In the genomic region with DNA sequence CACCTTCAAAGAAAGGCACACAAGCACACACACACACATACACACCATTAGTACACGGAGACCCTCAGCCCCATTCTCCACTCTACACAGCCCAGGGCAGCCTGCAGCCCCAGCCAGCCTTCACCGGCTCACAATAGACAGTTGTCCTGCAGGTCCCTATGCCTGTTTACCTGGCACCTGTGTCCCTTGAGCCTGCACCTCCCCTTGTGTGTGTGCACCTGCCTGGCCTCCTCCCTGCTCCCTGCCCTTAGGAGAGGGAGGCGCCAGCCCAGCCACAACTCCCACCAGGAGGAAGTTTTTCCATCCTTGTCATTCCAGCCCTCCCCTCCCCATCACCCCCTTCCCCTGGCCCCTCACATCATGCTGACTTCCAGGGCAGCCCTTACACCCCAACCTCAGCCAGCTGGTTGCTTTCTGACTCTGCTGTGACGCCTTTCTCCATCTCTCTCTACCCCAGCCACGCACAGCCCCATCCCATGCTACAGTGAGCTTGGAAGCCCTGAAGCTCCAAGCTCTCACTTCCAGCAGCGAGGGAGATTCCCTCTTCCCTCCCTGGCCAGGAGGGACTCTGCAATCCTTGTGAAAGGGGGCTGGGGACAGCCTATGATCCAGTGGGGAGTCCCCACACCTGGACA, we compare ENCODE assay signal across 8 cellular contexts. TPM values are rescaled to one million over a fixed set of nuclear protein-coding genes. Genes with fewer than 3 reads are reported as not detected.
DNase-seq lines count a peak whose midpoint lies in the region; ATAC-seq and TF ChIP-seq lines count a peak whose summit lies in the region.

No MANE protein-coding gene starts in this region.

- H3K4me1 ChIP-seq in thymus (ENCODE audit: control insufficient read depth, insufficient read depth, low read length), result peaks cover 3% of the 10 kb centered on the region

- peaks cover 66% of the 10 kb centered on the region for H3K4me1 Mint-ChIP-seq in activated CD8-positive, alpha-beta memory T cell treated with anti-CD3 and anti-CD28 coated beads, Interleukin-2, amount 10 ng/mL, durations not matched to agents 7 days and 5 days
- peaks cover 74% of the 10 kb centered on the region for H3K4me1 Mint-ChIP-seq in activated CD4-positive, alpha-beta memory T cell treated with anti-CD3 and anti-CD28 coated beads, Interleukin-2, amount 10 ng/mL, durations not matched to agents 7 days and 5 days

- peak; percentile 68 for DNase-seq in activated CD8-positive, alpha-beta memory T cell treated with anti-CD3 and anti-CD28 coated beads, Interleukin-2, amount 10 ng/mL, durations not matched to agents 7 days and 5 days
- no peak for DNase-seq in activated CD8-positive, alpha-beta memory T cell treated with anti-CD3 and anti-CD28 coated beads for 24 hours
- DNase-seq in activated CD4-positive, alpha-beta memory T cell treated with anti-CD3 and anti-CD28 coated beads, Interleukin-2, amount 10 ng/mL, durations not matched to agents 7 days and 5 days, result no peak
- no peak for DNase-seq in kidney epithelial cell (ENCODE audit: low read depth)
- DNase-seq in stimulated activated naive CD4-positive, alpha-beta T cell treated with Interleukin-2 at 50 U/mL for 16 hours (lab: John Stamatoyannopoulos, UW), result no peak
- no peak for DNase-seq in cerebellar cortex (ENCODE audit: low spot score)

- H3K27ac Mint-ChIP-seq in activated CD8-positive, alpha-beta memory T cell treated with anti-CD3 and anti-CD28 coated beads, Interleukin-2, amount 10 ng/mL, durations not matched to agents 7 days and 5 days, result peak overlapping the region; percentile 89
- peak overlapping the region; percentile 93 for H3K27ac Mint-ChIP-seq in activated CD4-positive, alpha-beta memory T cell treated with anti-CD3 and anti-CD28 coated beads, Interleukin-2, amount 10 ng/mL, durations not matched to agents 7 days and 5 days

- H3K4me3 Mint-ChIP-seq in activated CD8-positive, alpha-beta memory T cell treated with anti-CD3 and anti-CD28 coated beads, Interleukin-2, amount 10 ng/mL, durations not matched to agents 7 days and 5 days, result peak overlapping the region; percentile 98
- peak overlapping the region; percentile 100 for H3K4me3 Mint-ChIP-seq in activated CD4-positive, alpha-beta memory T cell treated with anti-CD3 and anti-CD28 coated beads, Interleukin-2, amount 10 ng/mL, durations not matched to agents 7 days and 5 days

- H3K36me3 ChIP-seq in kidney epithelial cell (ENCODE audit: control insufficient read depth, insufficient read depth, low read length) (no peaks in the 10 kb centered on the region), thymus (ENCODE audit: control insufficient read depth, insufficient read depth) (no peaks in the 10 kb centered on the region)

- H3K27ac ChIP-seq in thymus (ENCODE audit: low read depth), result peak overlapping the region; percentile 70

- POLR2A ChIA-PET in activated CD4-positive, alpha-beta memory T cell treated with anti-CD3 and anti-CD28 coated beads, Interleukin-2, amount 10 ng/mL, durations not matched to agents 7 days and 5 days (lab: Charles Lee), result interaction anchor here (0.9 to 11.2 kb wide), 18 partner anchors 14 to 299 kb away, joined by 3 to 364 read pairs (median 6); partner anchors contain the start of genes C11orf98, CSKMT, EEF1G and MTA2

- H3K27me3 Mint-ChIP-seq in activated CD8-positive, alpha-beta memory T cell treated with anti-CD3 and anti-CD28 coated beads, Interleukin-2, amount 10 ng/mL, durations not matched to agents 7 days and 5 days, result no peaks in the 10 kb centered on the region
- H3K27me3 Mint-ChIP-seq in activated CD4-positive, alpha-beta memory T cell treated with anti-CD3 and anti-CD28 coated beads, Interleukin-2, amount 10 ng/mL, durations not matched to agents 7 days and 5 days, result no peaks in the 10 kb centered on the region

- TF ChIP-seq CTCF in kidney epithelial cell (IDR thresholded peaks at IDR 0.05; ENCODE audit: insufficient read depth, low read length, poor library complexity, severe bottlenecking), result no peak

- H3K9me3 ChIP-seq in thymus (ENCODE audit: control insufficient read depth), result no peaks in the 10 kb centered on the region

- H3K36me3 Mint-ChIP-seq in activated CD8-positive, alpha-beta memory T cell treated with anti-CD3 and anti-CD28 coated beads, Interleukin-2, amount 10 ng/mL, durations not matched to agents 7 days and 5 days, result peaks cover 20% of the 10 kb centered on the region
- peaks cover 52% of the 10 kb centered on the region for H3K36me3 Mint-ChIP-seq in activated CD4-positive, alpha-beta memory T cell treated with anti-CD3 and anti-CD28 coated beads, Interleukin-2, amount 10 ng/mL, durations not matched to agents 7 days and 5 days (ENCODE audit: low read depth)

- no peak for ATAC-seq in activated CD8-positive, alpha-beta memory T cell treated with anti-CD3 and anti-CD28 coated beads, Interleukin-2, amount 10 ng/mL, durations not matched to agents 7 days and 5 days
- no peak for ATAC-seq in GM18909 (IDR thresholded peaks at IDR 0.05; ENCODE audit: poor library complexity, unreplicated experiment)

- CTCF ChIA-PET in activated CD8-positive, alpha-beta memory T cell treated with anti-CD3 and anti-CD28 coated beads, Interleukin-2, amount 10 ng/mL, durations not matched to agents 7 days and 5 days (lab: Charles Lee), result interaction anchor here (0.8 to 10.7 kb wide), 31 partner anchors 8 to 316 kb away, joined by 3 to 354 read pairs (median 5); partner anchors contain the start of genes ASRGL1, C11orf98, CSKMT and EEF1G
- CTCF ChIA-PET in activated CD4-positive, alpha-beta memory T cell treated with anti-CD3 and anti-CD28 coated beads, Interleukin-2, amount 10 ng/mL, durations not matched to agents 7 days and 5 days (lab: Charles Lee), result interaction anchor here (0.8 to 10.3 kb wide), 26 partner anchors 14 to 339 kb away, joined by 3 to 268 read pairs (median 6); partner anchors contain the start of genes EEF1G, INTS5, LBHD1 and MTA2

- 91% methylated on average over 6 of the region's 6 CpGs for WGBS in thymus

- no peaks in the 10 kb centered on the region for H3K9me3 Mint-ChIP-seq in activated CD8-positive, alpha-beta memory T cell treated with anti-CD3 and anti-CD28 coated beads, Interleukin-2, amount 10 ng/mL, durations not matched to agents 7 days and 5 days (ENCODE audit: low read depth)
- no peaks in the 10 kb centered on the region for H3K9me3 Mint-ChIP-seq in activated CD4-positive, alpha-beta memory T cell treated with anti-CD3 and anti-CD28 coated beads, Interleukin-2, amount 10 ng/mL, durations not matched to agents 7 days and 5 days

- H3K4me3 ChIP-seq in kidney epithelial cell (ENCODE audit: low read depth, low read length), result peak overlapping the region; percentile 95
- H3K4me3 ChIP-seq in thymus (ENCODE audit: low read length), result no peak overlapping the region

- H3K27me3 ChIP-seq in kidney epithelial cell (ENCODE audit: control insufficient read depth, insufficient read depth, low read length) (no peaks in the 10 kb centered on the region), thymus (ENCODE audit: control insufficient read depth, insufficient read depth) (peaks cover 33% of the 10 kb centered on the region)

RNA-seq across cellular contexts. Expression of gene AHNAK, which starts 4.4 kb away (rescaled TPM):
- 100 to 1,000 TPM; 180 to 390 TPM for total RNA-seq in activated CD8-positive, alpha-beta memory T cell treated with anti-CD3 and anti-CD28 coated beads, Interleukin-2, amount 10 ng/mL, durations not matched to agents 7 days and 5 days
- 100 to 1,000 TPM; 323 to 360 TPM for total RNA-seq in activated CD4-positive, alpha-beta memory T cell treated with anti-CD3 and anti-CD28 coated beads, Interleukin-2, amount 10 ng/mL, durations not matched to agents 7 days and 5 days
- total RNA-seq in kidney epithelial cell, result 224 and 226 TPM in 2 replicates
- 35.8 TPM for polyA plus RNA-seq in thymus

RNA-seq across cellular contexts. Expression of gene EEF1G, which starts 31.5 kb away (rescaled TPM):
- total RNA-seq in activated CD8-positive, alpha-beta memory T cell treated with anti-CD3 and anti-CD28 coated beads, Interleukin-2, amount 10 ng/mL, durations not matched to agents 7 days and 5 days, result 1,000 to 10,000 TPM in 1 of 2 experiments, 100 to 1,000 TPM in 1; 878 to 1,201 TPM
- total RNA-seq in activated CD4-positive, alpha-beta memory T cell treated with anti-CD3 and anti-CD28 coated beads, Interleukin-2, amount 10 ng/mL, durations not matched to agents 7 days and 5 days, result 100 to 1,000 TPM; 991 to 999 TPM
- 2,411 and 2,583 TPM in 2 replicates for total RNA-seq in kidney epithelial cell
- polyA plus RNA-seq in thymus, result 1,365 TPM

RNA-seq across cellular contexts. Expression of gene TUT1, which starts 49.1 kb away (rescaled TPM):
- total RNA-seq in activated CD8-positive, alpha-beta memory T cell treated with anti-CD3 and anti-CD28 coated beads, Interleukin-2, amount 10 ng/mL, durations not matched to agents 7 days and 5 days, result 10 to 100 TPM; 24.7 to 29.6 TPM
- 10 to 100 TPM; 23.7 to 25.2 TPM for total RNA-seq in activated CD4-positive, alpha-beta memory T cell treated with anti-CD3 and anti-CD28 coated beads, Interleukin-2, amount 10 ng/mL, durations not matched to agents 7 days and 5 days
- 15.0 and 15.2 TPM in 2 replicates for total RNA-seq in kidney epithelial cell
- polyA plus RNA-seq in thymus, result 25.3 TPM

RNA-seq across cellular contexts. Expression of gene MTA2, which starts 59.4 kb away (rescaled TPM):
- 100 to 1,000 TPM; 245 to 264 TPM for total RNA-seq in activated CD8-positive, alpha-beta memory T cell treated with anti-CD3 and anti-CD28 coated beads, Interleukin-2, amount 10 ng/mL, durations not matched to agents 7 days and 5 days
- total RNA-seq in activated CD4-positive, alpha-beta memory T cell treated with anti-CD3 and anti-CD28 coated beads, Interleukin-2, amount 10 ng/mL, durations not matched to agents 7 days and 5 days, result 100 to 1,000 TPM; 226 TPM
- total RNA-seq in kidney epithelial cell, result 136 and 137 TPM in 2 replicates
- polyA plus RNA-seq in thymus, result 79.3 TPM
